Comparison of ENCODE assay signal across 8 cellular contexts in the genomic region with DNA sequence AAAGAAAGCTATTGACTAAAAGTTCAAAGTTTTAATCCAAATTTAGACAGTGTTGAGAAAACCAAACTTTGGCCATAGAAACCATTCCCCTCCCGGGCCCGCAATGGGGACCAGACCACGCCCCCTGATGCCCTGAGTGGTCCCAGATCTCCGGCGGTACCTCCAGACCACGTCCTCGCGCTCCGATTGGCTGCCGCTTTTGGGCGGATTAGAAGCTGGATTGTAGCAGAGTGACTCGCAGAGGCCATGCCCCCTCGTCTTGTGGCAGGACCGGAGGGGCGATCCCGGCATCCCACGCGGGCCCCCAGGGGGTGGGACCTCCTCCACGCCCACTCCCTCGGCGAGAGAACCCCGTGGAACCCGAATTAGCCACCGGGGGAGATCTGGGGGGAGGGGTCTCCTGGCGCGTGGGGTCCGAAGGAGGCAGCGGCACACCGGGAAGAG.
A peak's percentile ranks its signal among the peaks of the same experiment; 100 is the strongest.
DNase-seq lines count a peak whose midpoint lies in the region; ATAC-seq and TF ChIP-seq lines count a peak whose summit lies in the region.

No MANE protein-coding gene starts in this region.

- no peaks in the 10 kb centered on the region for H3K36me3 ChIP-seq in mucosa of stomach (ENCODE audit: control insufficient read depth, insufficient read depth, low read length)

- H3K27me3 ChIP-seq in mucosa of stomach (ENCODE audit: control insufficient read depth, insufficient read depth, low read length): peaks cover 10% of the 10 kb centered on the region

- no peak overlapping the region for H3K4me3 ChIP-seq in mucosa of stomach (ENCODE audit: low read length)

- TF ChIP-seq POLR2A in erythroblast (IDR thresholded peaks at IDR 0.05; ENCODE audit: low read length): peak; percentile 34

- peaks cover 18% of the 10 kb centered on the region for H3K4me1 ChIP-seq in mucosa of stomach (ENCODE audit: control insufficient read depth, insufficient read depth, low read length)

- DNase-seq in DMS153 (lab: John Stamatoyannopoulos, UW) (peak; percentile 49), NOMO-1 treated with DMSO at 0.1 percent for 48 hours (lab: John Stamatoyannopoulos, UW; ENCODE audit: unreplicated experiment) (peak; percentile 68), activated T-cell treated with anti-CD3 and anti-CD28 coated beads for 4 hours (peak; percentile 51), erythroblast (lab: John Stamatoyannopoulos, UW) (peak; percentile 90)
- DNase-seq in stimulated activated CD8-positive, alpha-beta memory T cell treated with anti-CD3 and anti-CD28 coated beads, Interleukin-4, amount 100 ng/mL, for 48 hours: peak; percentile 91

- no peaks in the 10 kb centered on the region for H3K9me3 ChIP-seq in mucosa of stomach (ENCODE audit: control insufficient read depth, low read length)

- H3K9ac ChIP-seq in mucosa of stomach (ENCODE audit: low read length): peak overlapping the region; percentile 54

- peak; percentile 63 for ATAC-seq in HG02763 (IDR thresholded peaks at IDR 0.05; ENCODE audit: unreplicated experiment)
- ATAC-seq in GM19328 (IDR thresholded peaks at IDR 0.05; ENCODE audit: unreplicated experiment): no peak
